5 cellular contexts compared by ENCODE assay signal in genomic region chr4:23594125-23594524, GRCh38.
"Had no signal": no experiment of that assay in that cellular context is flagged by ENCODE, and none has a peak within 500 bp of the region (broad histone marks: within the 10 kb centered on the region; RNA-seq: fewer than 3 reads in every experiment).

No MANE protein-coding gene starts in this region.

- H3K4me3 ChIP-seq: K562 had no signal

- DNase-seq: IMR-90, KBM-7, KG1 had no signal

- H3K27ac ChIP-seq: HL-60 had no signal
